Comparison of ENCODE assay signal across 9 cellular contexts in genomic region chr5:150286820-150287219, GRCh38. TPM values are rescaled to one million over a fixed set of nuclear protein-coding genes. Genes with fewer than 3 reads are reported as not detected.
DNase-seq lines count a peak whose midpoint lies in the region; ATAC-seq and TF ChIP-seq lines count a peak whose summit lies in the region.
"Had no signal": no experiment of that assay in that cellular context is flagged by ENCODE, and none has a peak within 500 bp of the region (broad histone marks: within the 10 kb centered on the region; RNA-seq: fewer than 3 reads in every experiment).

No MANE protein-coding gene starts in this region.

- no peak overlapping the region for H2AFZ ChIP-seq in KMS-11 (ENCODE audit: low read depth)

- H3K27ac ChIP-seq in KMS-11, result no peak overlapping the region

- no peaks in the 10 kb centered on the region for H3K79me2 ChIP-seq in KMS-11 (ENCODE audit: insufficient read depth, low read depth)

- no peak overlapping the region for H3K9ac ChIP-seq in KMS-11

- peak; percentile 44 for DNase-seq in cerebellar cortex (ENCODE audit: low spot score)
- DNase-seq in neural crest cell (ENCODE audit: low read depth, low spot score), result no peak
- no peak for DNase-seq in mucosa of gallbladder (ENCODE audit: low spot score)
- no peak for DNase-seq in DMS79 (lab: John Stamatoyannopoulos, UW)
- DNase-seq: NK-92 treated with Interleukin-12 subunit alpha and Interleukin-12 subunit beta, amount 100 ng/mL, for 24 hours had no signal

- no peak overlapping the region for H3K4me3 Mint-ChIP-seq in neural crest cell
- H3K4me3 Mint-ChIP-seq: activated naive CD4-positive, alpha-beta T cell treated with anti-CD3 and anti-CD28 coated beads, Interleukin-2, amount 50 U/mL, for 24 hours had no signal

- H3K4me1 Mint-ChIP-seq in neural crest cell, result peaks cover 29% of the 10 kb centered on the region
- H3K4me1 Mint-ChIP-seq: activated naive CD4-positive, alpha-beta T cell treated with anti-CD3 and anti-CD28 coated beads, Interleukin-2, amount 50 U/mL, for 24 hours had no signal

- H3K27ac Mint-ChIP-seq in neural crest cell (ENCODE audit: unreplicated experiment), result no peak overlapping the region
- H3K27ac Mint-ChIP-seq: activated naive CD4-positive, alpha-beta T cell treated with anti-CD3 and anti-CD28 coated beads, Interleukin-2, amount 50 U/mL, for 24 hours had no signal

- H3K9me3 Mint-ChIP-seq in neural crest cell, result no peaks in the 10 kb centered on the region
- H3K9me3 Mint-ChIP-seq: activated naive CD4-positive, alpha-beta T cell treated with anti-CD3 and anti-CD28 coated beads, Interleukin-2, amount 50 U/mL, for 24 hours had no signal

- H3K36me3 ChIP-seq in KMS-11 (ENCODE audit: insufficient read depth), result no peaks in the 10 kb centered on the region

- no peak overlapping the region for H3K4me2 ChIP-seq in KMS-11

- no peaks in the 10 kb centered on the region for H3K27me3 Mint-ChIP-seq in neural crest cell (ENCODE audit: low read depth)

- TF ChIP-seq CTCF in GM12872 (IDR thresholded peaks at IDR 0.05; ENCODE audit: insufficient read depth, low read depth, low read length) (peak; percentile 63), KMS-11 (conservative IDR thresholded peaks at IDR 0.05; ENCODE audit: low read depth, low read length) (peak; percentile 33; the same call in 1 of the 2 replicates), neural crest cell (conservative IDR thresholded peaks at IDR 0.05) (peak; percentile 60)

- no peaks in the 10 kb centered on the region for H3K36me3 Mint-ChIP-seq in neural crest cell (ENCODE audit: low read depth)
- H3K36me3 Mint-ChIP-seq: activated naive CD4-positive, alpha-beta T cell treated with anti-CD3 and anti-CD28 coated beads, Interleukin-2, amount 50 U/mL, for 24 hours had no signal

- no peak for ATAC-seq in GM18868 (IDR thresholded peaks at IDR 0.05; ENCODE audit: unreplicated experiment)

- H3K27me3 ChIP-seq in KMS-11 (ENCODE audit: insufficient read depth, low read depth), result no peaks in the 10 kb centered on the region

- H4K20me1 ChIP-seq in KMS-11 (ENCODE audit: insufficient read depth), result no peaks in the 10 kb centered on the region

- H3K4me3 ChIP-seq in KMS-11 (IDR thresholded peaks at IDR 0.05; ENCODE audit: insufficient read depth, low read depth, low read length), result no peak overlapping the region

- peaks cover 8% of the 10 kb centered on the region for H3K4me1 ChIP-seq in KMS-11 (ENCODE audit: low read depth, poor library complexity, severe bottlenecking)

RNA-seq across cellular contexts. Expression of gene CAMK2A, which starts 2.8 kb away (rescaled TPM):
- total RNA-seq in neural crest cell (0.30 and 0.59 TPM in 2 replicates), mucosa of gallbladder (5.0 TPM)

RNA-seq across cellular contexts. Expression of gene ARSI, which starts 15.9 kb away (rescaled TPM):
- total RNA-seq in neural crest cell (0.25 and 0.51 TPM in 2 replicates), mucosa of gallbladder (2.2 TPM)
